ENCODE assay signal across 16 cellular contexts in the genomic region with DNA sequence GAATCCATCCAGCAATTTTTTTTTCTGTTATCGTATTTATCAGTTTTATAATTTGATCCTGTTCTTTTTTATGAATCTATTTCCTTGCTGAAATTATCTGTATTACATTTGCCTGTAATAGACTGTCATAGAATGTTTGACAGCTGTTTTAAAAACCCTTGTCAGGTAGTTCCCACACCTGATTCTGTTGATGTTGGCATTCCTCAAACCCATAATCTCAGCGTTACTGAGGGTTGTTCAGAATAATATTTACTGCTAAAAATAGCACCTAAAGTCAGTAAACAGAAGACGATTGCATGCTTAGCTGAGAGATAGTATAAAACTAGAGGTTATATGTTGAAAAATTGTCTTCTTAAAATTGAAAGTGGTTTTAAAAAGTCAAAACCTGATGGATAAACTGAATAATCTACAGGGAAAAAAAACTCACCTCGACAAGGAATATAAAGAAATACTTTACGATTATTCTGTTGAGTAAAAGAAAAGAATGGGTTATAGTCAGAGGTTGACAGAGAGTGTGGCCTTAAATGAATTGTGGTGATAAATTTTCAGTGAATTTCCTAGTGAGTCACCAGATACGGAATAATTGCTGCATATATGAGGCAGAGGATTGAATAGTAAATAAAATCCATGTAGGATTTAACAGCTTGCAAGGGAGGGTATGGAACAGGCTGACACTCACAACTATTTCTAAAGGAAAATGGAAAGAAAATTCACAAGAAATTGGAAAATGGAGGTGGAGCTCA.
DNase-seq lines count a peak whose midpoint lies in the region; ATAC-seq and FAIRE-seq lines count a peak whose summit lies in the region.
"Had no signal": no experiment of that assay in that cellular context is flagged by ENCODE, and none has a peak within 500 bp of the region (broad histone marks: within the 10 kb centered on the region; RNA-seq: fewer than 3 reads in every experiment).

No MANE protein-coding gene starts in this region.

- H3K27me3 ChIP-seq in SJCRH30, result no peaks in the 10 kb centered on the region
- H3K27me3 ChIP-seq: MG63 had no signal

- H3K36me3 ChIP-seq in SJCRH30, result no peaks in the 10 kb centered on the region
- H3K36me3 ChIP-seq: MG63 had no signal

- no peaks in the 10 kb centered on the region for H3K4me1 ChIP-seq in SJCRH30

- no peaks in the 10 kb centered on the region for H3K9me3 ChIP-seq in SJCRH30 (replicated peaks)

- intact Hi-C loops in left ventricle myocardium superior (cut with micrococcal nuclease), result no loop called here
- intact Hi-C loops in left cardiac atrium (cut with DNase I), result no loop called here

- peak; percentile 76 for FAIRE-seq in RCC 7860 (lab: Jason Lieb, UNC)

- H3K27ac ChIP-seq in SJCRH30, result no peak overlapping the region
- H3K27ac ChIP-seq: KMS-11 had no signal

- peak; percentile 66 for ATAC-seq in left ventricle myocardium superior
- ATAC-seq in left cardiac atrium, result no peak

- H3K4me3 ChIP-seq in SJCRH30, result no peak overlapping the region
- H3K4me3 ChIP-seq: MG63 had no signal

- DNase-seq in left ventricle myocardium superior (no peak), left cardiac atrium (no peak), RCC 7860 (ENCODE audit: low spot score) (no peak), kidney tubule cell (ENCODE audit: low spot score) (peak; percentile 17), SJCRH30 (no peak), HUDEP-2 (lab: John Stamatoyannopoulos, UW; ENCODE audit: unreplicated experiment in 76 of 76) (no peak), AG08395 (ENCODE audit: low spot score) (no peak)
- no peak for DNase-seq in activated CD4-positive, alpha-beta T cell treated with anti-CD3 and anti-CD28 coated beads for 4 hours
- DNase-seq: ACHN; CD4-positive, alpha-beta memory T cell; GOT3; NCI-H1092 treated with DMSO at 0.1 percent for 48 hours; NCI-H1694 treated with DMSO at 0.1 percent for 48 hours; NCI-H774 had no signal
